In the genomic region with DNA sequence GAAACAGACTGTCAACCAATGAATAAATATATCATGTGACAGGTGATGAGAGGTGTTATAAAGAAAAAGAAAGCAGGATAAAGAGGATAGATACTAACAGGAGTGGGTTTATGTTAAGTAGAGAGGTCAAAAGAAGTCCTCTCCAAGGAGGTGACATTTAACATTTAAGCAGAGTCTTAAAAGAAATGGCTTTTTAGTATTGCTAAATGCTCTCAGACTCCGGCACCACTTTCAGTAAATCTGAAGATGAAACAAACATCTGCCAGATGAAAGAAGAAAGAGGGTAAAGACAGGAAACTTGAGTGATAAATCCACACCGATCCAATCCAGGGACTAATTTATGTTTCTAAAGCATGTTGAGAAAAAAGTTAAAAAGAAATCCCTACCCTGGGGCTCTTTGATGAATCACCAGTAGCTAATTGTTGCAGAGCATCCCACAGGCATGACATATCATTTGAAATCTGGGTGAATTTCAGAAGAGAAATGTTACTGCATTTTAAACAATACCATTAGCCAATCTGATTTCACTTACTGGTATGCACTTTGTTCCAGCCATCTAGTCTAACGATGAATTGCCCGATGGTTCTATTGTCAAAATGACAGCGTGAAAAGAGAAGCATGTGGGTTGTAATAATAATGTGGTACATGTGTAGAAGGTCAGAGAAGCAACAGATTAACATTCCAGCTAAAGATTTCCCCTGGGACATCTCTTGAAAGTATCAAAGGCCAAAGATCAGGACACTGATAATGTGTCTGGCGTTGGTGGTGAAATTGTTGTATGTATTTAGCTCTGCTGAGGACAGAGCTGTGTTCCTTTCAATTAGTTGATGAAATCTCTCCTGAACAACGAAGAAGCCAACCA, we compare ENCODE assay signal across 10 cellular contexts.
DNase-seq lines count a peak whose midpoint lies in the region; ATAC-seq, FAIRE-seq and TF ChIP-seq lines count a peak whose summit lies in the region.
"Had no signal": no experiment of that assay in that cellular context is flagged by ENCODE, and none has a peak within 500 bp of the region (broad histone marks: within the 10 kb centered on the region; RNA-seq: fewer than 3 reads in every experiment).

No MANE protein-coding gene starts in this region.

- H3K27ac ChIP-seq in MM.1S (ENCODE audit: low read length): no peak overlapping the region

- no peak overlapping the region for H3K9ac ChIP-seq in MM.1S (ENCODE audit: low read length)

- no peak for TF ChIP-seq POLR2A in GM12891 (IDR thresholded peaks at IDR 0.05; ENCODE audit: low read depth, low read length)

- no peak for FAIRE-seq in GM12891 (lab: Jason Lieb, UNC)

- ATAC-seq in HG02642 (IDR thresholded peaks at IDR 0.05; ENCODE audit: poor library complexity, unreplicated experiment): no peak

- no peak overlapping the region for H3K4me2 ChIP-seq in MM.1S (ENCODE audit: low read depth, low read length)

- no peaks in the 10 kb centered on the region for H3K9me2 ChIP-seq in MM.1S (replicated peaks; ENCODE audit: insufficient read depth, low read length)

- DNase-seq in GM04504 (ENCODE audit: low read depth) (peak; percentile 81), SK-N-DZ (ENCODE audit: low spot score) (peak; percentile 91), foreskin fibroblast (peak; percentile 86 to 89), skeletal muscle cell (ENCODE audit: low read depth) (peak; percentile 83), MM.1S (no peak), GM12891 (ENCODE audit: insufficient read length, low spot score) (no peak)
- no peak for DNase-seq in stimulated activated naive CD4-positive, alpha-beta T cell (lab: John Stamatoyannopoulos, UW)
- DNase-seq: H7, Karpas-422 had no signal

- H4K20me1 ChIP-seq in MM.1S (ENCODE audit: insufficient read depth, low read length): no peaks in the 10 kb centered on the region

- no peaks in the 10 kb centered on the region for H3K4me1 ChIP-seq in MM.1S (ENCODE audit: low read length)

- no peaks in the 10 kb centered on the region for H3F3A ChIP-seq in MM.1S (ENCODE audit: insufficient read depth, low read length)

- no peaks in the 10 kb centered on the region for H3K36me3 ChIP-seq in MM.1S (replicated peaks; ENCODE audit: insufficient read depth, low read length)

- H3K9me3 ChIP-seq in MM.1S (replicated peaks; ENCODE audit: insufficient read depth, low read length): no peaks in the 10 kb centered on the region

- no peak for TF ChIP-seq CTCF in foreskin fibroblast (IDR thresholded peaks at IDR 0.05; ENCODE audit: low read depth, low read length)
- TF ChIP-seq CTCF in MM.1S (IDR thresholded peaks at IDR 0.05; ENCODE audit: low read length): no peak

- H3K4me3 ChIP-seq in foreskin fibroblast (ENCODE audit: low read depth in 1 of 2, low read length in 2 of 2): peak overlapping the region in 1 of 2 donors; percentile 9
- no peak overlapping the region for H3K4me3 ChIP-seq in skeletal muscle cell (ENCODE audit: low read depth, low read length)
- H3K4me3 ChIP-seq in MM.1S (ENCODE audit: low read length): no peak overlapping the region

- no peak overlapping the region for H2AFZ ChIP-seq in MM.1S (ENCODE audit: low read length)

- no peaks in the 10 kb centered on the region for H3K27me3 ChIP-seq in MM.1S (replicated peaks; ENCODE audit: insufficient read depth, low read length)

- no peaks in the 10 kb centered on the region for H3K79me2 ChIP-seq in MM.1S (ENCODE audit: low read length)

TF ChIP-seq in GM12891, 5 proteins besides CTCF, POLR2A, EP300 and RAD21:
- TF ChIP-seq POLR2AphosphoS5 (IDR thresholded peaks at IDR 0.05; ENCODE audit: low read depth, low read length) (no peak), PAX5 (IDR thresholded peaks at IDR 0.05; ENCODE audit: insufficient read depth, low read length, severe bottlenecking) (no peak), TAF1 (IDR thresholded peaks at IDR 0.05; ENCODE audit: low read depth, low read length) (no peak), POU2F2 (IDR thresholded peaks at IDR 0.05; ENCODE audit: low read depth, low read length) (no peak), SPI1 (IDR thresholded peaks at IDR 0.05; ENCODE audit: low read depth, low read length) (no peak)

Comparison
In these comparisons a context has a peak if more than half of its experiments do, and no peak if none do; other contexts are left out.
1. DNase-seq: peak in GM04504 (single experiment), SK-N-DZ (single experiment), foreskin fibroblast (2 of 2) and skeletal muscle cell (single experiment); none in MM.1S (single experiment), stimulated activated naive CD4-positive, alpha-beta T cell (0 of 6) and GM12891 (single experiment).